ENCODE assay signal across 8 cellular contexts in genomic region chr2:231961349-231962166, GRCh38. TPM values are rescaled to one million over a fixed set of nuclear protein-coding genes. Genes with fewer than 3 reads are reported as not detected.
DNase-seq lines count a peak whose midpoint lies in the region; ATAC-seq and TF ChIP-seq lines count a peak whose summit lies in the region.

TSS of gene DIS3L2 (plus strand) at chr2:231961713. CDS start at chr2:232014928, 53,215 bp downstream.

- H3K36me3 ChIP-seq in kidney epithelial cell (ENCODE audit: control insufficient read depth, insufficient read depth, low read length) = no peaks in the 10 kb centered on the region

- no peaks in the 10 kb centered on the region for H3K9me3 Mint-ChIP-seq in chondrocyte (ENCODE audit: low read depth)

- H3K4me3 ChIP-seq in kidney epithelial cell (ENCODE audit: low read depth, low read length) = peak within 1 kb of the TSS; percentile 68

- H3K36me3 Mint-ChIP-seq in chondrocyte (ENCODE audit: low read depth) = peaks cover 1% of the 10 kb centered on the region

- ATAC-seq in GM19025 (IDR thresholded peaks at IDR 0.05; ENCODE audit: low read depth, unreplicated experiment) (peak; percentile 97), HG03280 (IDR thresholded peaks at IDR 0.05; ENCODE audit: unreplicated experiment) (peak; percentile 95)

- peak within 1 kb of the TSS; percentile 87 for H3K27ac Mint-ChIP-seq in chondrocyte (ENCODE audit: unreplicated experiment)

- no peaks in the 10 kb centered on the region for H3K27me3 ChIP-seq in kidney epithelial cell (ENCODE audit: control insufficient read depth, insufficient read depth, low read length)

- DNase-seq in AG09319 (ENCODE audit: extremely low read depth, low read depth) = peak; percentile 27
- DNase-seq in NCI-H345 treated with DMSO at 0.1 percent for 48 hours (lab: John Stamatoyannopoulos, UW; ENCODE audit: unreplicated experiment) = peak; percentile 52
- DNase-seq in activated CD4-positive, alpha-beta T cell treated with anti-CD3 and anti-CD28 coated beads for 1 hour = peak; percentile 62
- peak; percentile 94 for DNase-seq in chondrocyte (ENCODE audit: low spot score)
- peak; percentile 19 for DNase-seq in kidney epithelial cell (ENCODE audit: low read depth)
- peak; percentile 59 to 68 for DNase-seq in stimulated activated CD4-positive, alpha-beta T cell treated with anti-CD3 and anti-CD28 coated beads, Interleukin-15, amount 100 ng/mL, for 48 hours (ENCODE audit: low read depth in 2 of 2)

- no peaks in the 10 kb centered on the region for H3K27me3 Mint-ChIP-seq in chondrocyte (ENCODE audit: low read depth)

- H3K4me1 Mint-ChIP-seq in chondrocyte (ENCODE audit: low read depth) = peaks cover 20% of the 10 kb centered on the region

- peak within 1 kb of the TSS; percentile 96 for H3K4me3 Mint-ChIP-seq in chondrocyte (ENCODE audit: unreplicated experiment)

- no peak for TF ChIP-seq CTCF in AG09319 (IDR thresholded peaks at IDR 0.05; ENCODE audit: low read depth, low read length)
- TF ChIP-seq CTCF in chondrocyte (IDR thresholded peaks at IDR 0.05) = no peak
- TF ChIP-seq CTCF in kidney epithelial cell (IDR thresholded peaks at IDR 0.05; ENCODE audit: insufficient read depth, low read length, poor library complexity, severe bottlenecking) = no peak

RNA-seq across cellular contexts. Expression of gene DIS3L2, which starts in this region (rescaled TPM):
- total RNA-seq in chondrocyte (17.5 to 29.4 TPM (median 18.3 TPM) in 3 replicates), kidney epithelial cell (25.2 and 31.7 TPM in 2 replicates)

Comparison
In these comparisons a context has a peak if more than half of its experiments do, and no peak if none do; other contexts are left out.
1. Peak in every context shown above with its lines: DNase-seq, ATAC-seq and H3K4me3 ChIP-seq.
2. DNase-seq: peak in every context shown above with its lines; median percentile 94 in chondrocyte; 64 in stimulated activated CD4-positive, alpha-beta T cell treated with anti-CD3 and anti-CD28 coated beads, Interleukin-15, amount 100 ng/mL, for 48 hours; 62 in activated CD4-positive, alpha-beta T cell treated with anti-CD3 and anti-CD28 coated beads for 1 hour; 52 in NCI-H345 treated with DMSO at 0.1 percent for 48 hours; 27 in AG09319; 19 in kidney epithelial cell.